9 cellular contexts compared by ENCODE assay signal in genomic region chr18:11751305-11752115, GRCh38.
A peak's percentile ranks its signal among the peaks of the same experiment; 100 is the strongest.
DNase-seq lines count a peak whose midpoint lies in the region; ATAC-seq, FAIRE-seq and TF ChIP-seq lines count a peak whose summit lies in the region.
"Had no signal": no experiment of that assay in that cellular context is flagged by ENCODE, and none has a peak within 500 bp of the region (broad histone marks: within the 10 kb centered on the region; RNA-seq: fewer than 3 reads in every experiment).

No MANE protein-coding gene starts in this region.

- no peak overlapping the region for H3K4ac ChIP-seq in H1 (replicated peaks; ENCODE audit: insufficient read length, low read depth, low read length)
- peak overlapping the region; percentile 75 for H3K4ac ChIP-seq in mesendoderm (ENCODE audit: low read depth, low read length)

- peak overlapping the region; percentile 25; the same call in 1 of the 2 replicates for H3K18ac ChIP-seq in H1 (ENCODE audit: extremely low read depth, low read length)
- H3K18ac ChIP-seq in mesendoderm (ENCODE audit: low read length): peak overlapping the region; percentile 5

- no peak for TF ChIP-seq POLR2A in H1 (IDR thresholded peaks at IDR 0.05; ENCODE audit: control extremely low read depth in 1 of 2, low read depth in 2 of 2, low read length in 2 of 2)

- H2AK5ac ChIP-seq in H1 (ENCODE audit: low read depth, low read length) (no peak overlapping the region), mesendoderm (ENCODE audit: low read length) (no peak overlapping the region)

- no peak overlapping the region for H4K5ac ChIP-seq in H1 (ENCODE audit: insufficient read length, low read depth, low read length)
- no peak overlapping the region for H4K5ac ChIP-seq in mesendoderm (ENCODE audit: low read length)

- peak overlapping the region; percentile 87; the same call in 1 of the 2 replicates for H2BK12ac ChIP-seq in H1 (ENCODE audit: low read depth, low read length)

- peak overlapping the region; percentile 36 for H4K91ac ChIP-seq in H1 (replicated peaks; ENCODE audit: insufficient read length, low read length)

- no peak for ATAC-seq in GM21786 (IDR thresholded peaks at IDR 0.05; ENCODE audit: unreplicated experiment)

- H4K8ac ChIP-seq in H1 (ENCODE audit: extremely low read depth, insufficient read depth, low read length) (peak overlapping the region; percentile 72), mesendoderm (ENCODE audit: low read depth, low read length) (no peak overlapping the region)

- no peak overlapping the region for H3K56ac ChIP-seq in H1 (replicated peaks; ENCODE audit: insufficient read length, low read depth, low read length)
- H3K56ac ChIP-seq in mesendoderm (ENCODE audit: low read length): peak overlapping the region; percentile 80

- no peak for TF ChIP-seq RAD21 in H1 (IDR thresholded peaks at IDR 0.05 in 1 of 2, conservative IDR thresholded peaks at IDR 0.05 in 1 of 2; ENCODE audit: low read depth in 2 of 2, low read length in 2 of 2)

- no peak overlapping the region for H3K14ac ChIP-seq in H1 (ENCODE audit: insufficient read length)

- H3K27me3 ChIP-seq in H1 (replicated peaks in 1 of 4; ENCODE audit: control insufficient read depth in 3 of 4, extremely low read depth in 1 of 4, insufficient read depth in 3 of 4, low read length in 3 of 4) (peaks cover 2 to 35% (median 25%) of the 10 kb centered on the region in 4 experiments), mesendoderm (ENCODE audit: insufficient read depth, low read length, poor library complexity) (no peaks in the 10 kb centered on the region), stomach smooth muscle (ENCODE audit: control insufficient read depth in 1 of 2, insufficient read depth in 2 of 2, low read length in 2 of 2) (peaks cover 20 to 35% of the 10 kb centered on the region in 2 donors)

- H2BK20ac ChIP-seq in H1 (ENCODE audit: low read length): peak overlapping the region; percentile 9; the same call in 1 of the 2 replicates

- H3K9me3 ChIP-seq in SK-N-MC (ENCODE audit: low read depth, low read length) (no peaks in the 10 kb centered on the region), H1 (ENCODE audit: insufficient read depth in 2 of 2, low read depth in 1 of 2, low read length in 1 of 2) (no peaks in the 10 kb centered on the region; a peak in 1 of 4 replicates), stomach smooth muscle (ENCODE audit: control insufficient read depth in 2 of 2, low read length in 2 of 2) (no peaks in the 10 kb centered on the region)

- H3K27ac ChIP-seq in SK-N-MC (no peak overlapping the region), H1 (ENCODE audit: low read depth, low read length) (no peak overlapping the region), mesendoderm (ENCODE audit: low read depth, low read length) (peak overlapping the region; percentile 1), stomach smooth muscle (ENCODE audit: low read length) (no peak overlapping the region)

- DNase-seq in SK-N-MC (ENCODE audit: low read depth, low spot score) (no peak), H1 (ENCODE audit: low read depth in 1 of 2, low spot score in 2 of 2) (peak in 1 of 2 experiments; percentile 78), mesendoderm (peak; percentile 74), DMS153 (lab: John Stamatoyannopoulos, UW) (no peak), NK-92 (lab: John Stamatoyannopoulos, UW; ENCODE audit: unreplicated experiment) (no peak)
- DNase-seq: activated B cell treated with CpG ODN at 0.5 μM for 24 hours, NCI-H526 treated with DMSO at 0.1 percent for 48 hours had no signal

- CTCF ChIA-PET in H1 (lab: Charles Lee; ENCODE audit: partially characterized antibody): interaction anchor here (1.0 to 1.4 kb wide), 3 partner anchors 10 to 243 kb away, joined by 3 to 5 read pairs (median 3); no protein-coding TSS in a partner anchor

- no peak for TF ChIP-seq CTCF in H1 (IDR thresholded peaks at IDR 0.05; ENCODE audit: control extremely low read depth in 1 of 3, insufficient read depth in 1 of 3, low read depth in 1 of 3, low read length in 3 of 3)

- H2BK15ac ChIP-seq in H1 (ENCODE audit: low read length) (peak overlapping the region; percentile 25; the same call in 1 of the 2 replicates), mesendoderm (replicated peaks; ENCODE audit: low read depth) (no peak overlapping the region)

- TF ChIP-seq EP300 in H1 (IDR thresholded peaks at IDR 0.05; ENCODE audit: borderline replicate concordance in 1 of 2, low read depth in 2 of 2, low read length in 2 of 2): no peak

- no peaks in the 10 kb centered on the region for H3K79me2 ChIP-seq in H1 (ENCODE audit: control insufficient read depth in 1 of 2, insufficient read depth in 2 of 2, low read length in 2 of 2)
- no peaks in the 10 kb centered on the region for H3K79me2 ChIP-seq in mesendoderm (ENCODE audit: control insufficient read depth, insufficient read depth, low read length)

- H3K4me3 ChIP-seq in SK-N-MC (peak overlapping the region; percentile 69), H1 (ENCODE audit: extremely low read depth in 1 of 4, insufficient read depth in 2 of 4, low read depth in 3 of 4, low read length in 4 of 4) (peak overlapping the region; percentile 60 to 70 (median 66)), mesendoderm (ENCODE audit: low read length) (peak overlapping the region; percentile 12), stomach smooth muscle (ENCODE audit: low read length in 2 of 2) (peak overlapping the region; percentile 57 to 68)

- FAIRE-seq in H1 (lab: Jason Lieb, UNC): no peak

- no peaks in the 10 kb centered on the region for H4K20me1 ChIP-seq in H1 (replicated peaks in 1 of 2; ENCODE audit: control insufficient read depth in 1 of 2, insufficient read depth in 2 of 2, low read length in 2 of 2)

- POLR2A ChIA-PET in H1 (lab: Charles Lee; ENCODE audit: partially characterized antibody): interaction anchor here (0.5 kb wide), 1 partner anchor 195 kb away, joined by 3 read pairs; no protein-coding TSS in a partner anchor

- H3K4me2 ChIP-seq in H1 (ENCODE audit: insufficient read depth in 1 of 2, low read depth in 2 of 2, low read length in 2 of 2) (peak overlapping the region; percentile 86 to 100), mesendoderm (ENCODE audit: low read length) (peak overlapping the region; percentile 29)

- H3K79me1 ChIP-seq in H1 (ENCODE audit: low read depth, low read length) (no peaks in the 10 kb centered on the region), mesendoderm (ENCODE audit: low read length) (no peaks in the 10 kb centered on the region)

- H2BK5ac ChIP-seq in H1 (ENCODE audit: low read depth, low read length) (0 out of 2 replicates have a peak overlapping the region, but pooled peaks have one; percentile 2), mesendoderm (ENCODE audit: low read length) (no peak overlapping the region)

- H2BK120ac ChIP-seq in H1 (replicated peaks; ENCODE audit: low read depth, low read length) (peak overlapping the region; percentile 36), mesendoderm (ENCODE audit: low read depth, low read length) (no peak overlapping the region)

- H3K23me2 ChIP-seq in H1 (ENCODE audit: low read depth, low read length): peaks cover 15% of the 10 kb centered on the region

- WGBS in H1 (ENCODE audit: extremely low coverage in 1 of 2, insufficient coverage in 1 of 2, insufficient read length in 1 of 2, insufficient replicate concordance in 2 of 2, low coverage in 1 of 2, low lambda C conversion rate in 2 of 2, missing lambda C conversion rate in 1 of 2), 2 experiments: 11% methylated on average over 62 of the region's 84 CpGs; no CpG with 5 or more reads in 1 of the 2 experiments
- no CpG with 5 or more reads among the region's 84 CpGs for WGBS in mesendoderm (ENCODE audit: extremely low coverage, insufficient coverage, low lambda C conversion rate)

- H3K36me3 ChIP-seq in SK-N-MC (ENCODE audit: insufficient read depth, low read length): no peaks in the 10 kb centered on the region
- no peaks in the 10 kb centered on the region for H3K36me3 ChIP-seq in H1 (ENCODE audit: control insufficient read depth in 2 of 4, insufficient read depth in 4 of 4, low read length in 3 of 4)
- no peaks in the 10 kb centered on the region for H3K36me3 ChIP-seq in mesendoderm (ENCODE audit: control insufficient read depth, insufficient read depth, low read length)
- H3K36me3 ChIP-seq in stomach smooth muscle (ENCODE audit: control insufficient read depth in 2 of 2, insufficient read depth in 2 of 2, low read length in 2 of 2): no peaks in the 10 kb centered on the region

- H2AFZ ChIP-seq in H1 (ENCODE audit: low read length): peak overlapping the region; percentile 24

- H3K23ac ChIP-seq in H1 (ENCODE audit: insufficient read length) (no peak overlapping the region), mesendoderm (ENCODE audit: low read length) (peak overlapping the region; percentile 83)

- H3K4me1 ChIP-seq in H1 (replicated peaks in 1 of 4; ENCODE audit: control insufficient read depth in 3 of 4, insufficient read depth in 4 of 4, low read length in 3 of 4): peaks cover 0 to 11% (median 3%) of the 10 kb centered on the region in 4 experiments; a peak in 5 of 7 replicates
- H3K4me1 ChIP-seq in mesendoderm (ENCODE audit: control insufficient read depth, low read depth, low read length): no peaks in the 10 kb centered on the region
- peaks cover 13% of the 10 kb centered on the region for H3K4me1 ChIP-seq in stomach smooth muscle (ENCODE audit: control insufficient read depth, insufficient read depth, low read length)

- H3K9ac ChIP-seq in SK-N-MC (ENCODE audit: insufficient read length) (no peak overlapping the region), H1 (replicated peaks in 1 of 4; ENCODE audit: extremely low read depth in 1 of 4, low read depth in 3 of 4, low read length in 3 of 4) (peak overlapping the region in 1 of 4 experiments; percentile 36; a peak in 2 of 7 replicates), mesendoderm (ENCODE audit: low read length) (peak overlapping the region; percentile 62), stomach smooth muscle (ENCODE audit: low read length in 2 of 2) (no peak overlapping the region)

TF ChIP-seq in H1, 55 proteins besides CTCF, POLR2A, EP300 and RAD21 (continues in another document):
- peak; percentile 35 for TF ChIP-seq RNF2 (IDR thresholded peaks at IDR 0.05; ENCODE audit: borderline replicate concordance, low read depth, low read length, missing control alignments, poor library complexity, severe bottlenecking)
- peak; percentile 71 for TF ChIP-seq MAX (IDR thresholded peaks at IDR 0.05)
- peak; percentile 46; the same call in 1 of the 2 replicates for TF ChIP-seq RBBP5 (IDR thresholded peaks at IDR 0.05; ENCODE audit: borderline replicate concordance, low read depth, low read length)
- TF ChIP-seq EZH2 (IDR thresholded peaks at IDR 0.05; ENCODE audit: low read depth, low read length, severe bottlenecking): peak; percentile 41
- no peak for TF ChIP-seq ATF3 (IDR thresholded peaks at IDR 0.05; ENCODE audit: insufficient read depth, low read depth, low read length)
- TF ChIP-seq FOSL1 (IDR thresholded peaks at IDR 0.05; ENCODE audit: insufficient read depth, low read depth, low read length): no peak

Comparison
In these comparisons a context has a peak if more than half of its experiments do, and no peak if none do; other contexts are left out.
1. H3K4me3 ChIP-seq: peak in every context shown above with its lines; median percentile 69 in SK-N-MC; 66 in H1; 62 in stomach smooth muscle; 12 in mesendoderm.